ENCODE assay signal across 8 cellular contexts in the genomic region with DNA sequence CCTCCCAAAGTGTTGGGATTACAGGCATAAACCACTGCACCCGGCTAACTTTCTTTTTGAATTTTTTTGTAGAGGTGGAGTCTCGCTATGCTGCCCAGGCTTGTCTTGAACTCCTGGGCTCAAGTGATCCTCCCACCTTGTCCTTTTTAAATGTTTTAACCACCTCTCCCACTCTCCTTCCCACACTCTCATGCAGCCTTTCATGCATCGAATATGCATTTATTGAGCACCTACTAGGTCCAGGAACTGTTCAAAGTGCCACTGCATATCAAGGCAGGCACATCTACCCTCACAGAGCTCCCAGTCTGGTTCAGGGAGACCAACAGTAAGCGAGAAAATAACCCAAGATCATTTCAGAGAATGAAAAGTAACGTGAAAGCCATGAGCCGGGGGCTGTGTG. TPM values are rescaled to one million over a fixed set of nuclear protein-coding genes. Genes with fewer than 3 reads are reported as not detected.
DNase-seq lines count a peak whose midpoint lies in the region; ATAC-seq, FAIRE-seq and TF ChIP-seq lines count a peak whose summit lies in the region.

No MANE protein-coding gene starts in this region.

- DNase-seq in CD4-positive, alpha-beta memory T cell: no peak
- DNase-seq in PC-9: no peak
- no peak for DNase-seq in endothelial cell of umbilical vein (ENCODE audit: low read depth, low spot score)
- no peak for DNase-seq in pancreas
- no peak for DNase-seq in SK-N-DZ (ENCODE audit: low spot score)
- DNase-seq in NCI-H526 treated with DMSO at 0.1 percent for 48 hours (lab: John Stamatoyannopoulos, UW): no peak
- no peak for DNase-seq in BE2C

- H3K27me3 Mint-ChIP-seq in CD4-positive, alpha-beta memory T cell: no peaks in the 10 kb centered on the region

- POLR2A ChIA-PET in CD4-positive, alpha-beta memory T cell (lab: Charles Lee; ENCODE audit: partially characterized antibody): interaction anchor here (1.4 kb wide), 1 partner anchor 17 kb away, joined by 3 read pairs; no protein-coding TSS in a partner anchor
- POLR2A ChIA-PET in PC-9 (lab: Charles Lee; ENCODE audit: unreplicated experiment): interaction anchor here (0.6 kb wide), 1 partner anchor 10 kb away, joined by 6 read pairs; no protein-coding TSS in a partner anchor
- POLR2A ChIA-PET in endothelial cell of umbilical vein (lab: Charles Lee): no interaction called here

- intact Hi-C loops in CD4-positive, alpha-beta memory T cell (cut with micrococcal nuclease): no loop called here
- intact Hi-C loops in PC-9 (cut with micrococcal nuclease; ENCODE audit: unreplicated experiment): no loop called here
- intact Hi-C loops in endothelial cell of umbilical vein (cut with micrococcal nuclease): no loop called here
- intact Hi-C loops in pancreas (cut with DNase I): no loop called here

- peaks cover 21% of the 10 kb centered on the region for H3K4me1 ChIP-seq in CD4-positive, alpha-beta memory T cell (ENCODE audit: insufficient read depth, low read length)
- H3K4me1 ChIP-seq in PC-9 (replicated peaks; ENCODE audit: insufficient read depth) (no peaks in the 10 kb centered on the region), endothelial cell of umbilical vein (ENCODE audit: control insufficient read depth, extremely low read depth, insufficient read depth, low read length) (peaks cover 8% of the 10 kb centered on the region), pancreas (peaks cover 6 to 30% (median 8%) of the 10 kb centered on the region in 3 donors), BE2C (no peaks in the 10 kb centered on the region)

- H2AFZ ChIP-seq in PC-9: no peak overlapping the region
- no peak overlapping the region for H2AFZ ChIP-seq in endothelial cell of umbilical vein (ENCODE audit: low read depth, low read length)

- H3K4me3 Mint-ChIP-seq in CD4-positive, alpha-beta memory T cell: peak overlapping the region; percentile 88 to 94 (median 90)

- H3F3A ChIP-seq in PC-9 (ENCODE audit: insufficient read depth, low read depth): peaks cover 7% of the 10 kb centered on the region

- peak overlapping the region; percentile 92 for H3K27ac ChIP-seq in CD4-positive, alpha-beta memory T cell (ENCODE audit: low read depth, low read length)
- H3K27ac ChIP-seq in PC-9 (peak overlapping the region; percentile 54), endothelial cell of umbilical vein (ENCODE audit: insufficient read depth, low read depth, low read length) (no peak overlapping the region), pancreas (peak overlapping the region; percentile 10 to 96 (median 92))

- H3K79me2 ChIP-seq in PC-9 (ENCODE audit: low read depth) (peaks cover 11% of the 10 kb centered on the region), endothelial cell of umbilical vein (ENCODE audit: control insufficient read depth, insufficient read depth, low read length) (peaks cover 36% of the 10 kb centered on the region)

- ATAC-seq in pancreas: no peak
- ATAC-seq in GM19035 (IDR thresholded peaks at IDR 0.05; ENCODE audit: unreplicated experiment): no peak

- peak overlapping the region; percentile 92 for H3K9ac ChIP-seq in endothelial cell of umbilical vein (replicated peaks; ENCODE audit: extremely low read depth, insufficient read depth, low read length)

- TF ChIP-seq POLR2A in endothelial cell of umbilical vein (IDR thresholded peaks at IDR 0.05; ENCODE audit: low read depth, low read length): no peak

- BruUV-seq in PC-9 (replicated peaks; lab: Mats Ljungman, UMichigan): no TSS peak
- no TSS peak for BruUV-seq in endothelial cell of umbilical vein (replicated peaks; lab: Mats Ljungman, UMichigan)

- TF ChIP-seq CTCF in PC-9 (conservative IDR thresholded peaks at IDR 0.05) (no peak), endothelial cell of umbilical vein (IDR thresholded peaks at IDR 0.05; ENCODE audit: extremely low read depth in 1 of 2, insufficient read depth in 1 of 2, low read depth in 1 of 2, low read length in 2 of 2) (no peak), pancreas (IDR thresholded peaks at IDR 0.05) (no peak), BE2C (IDR thresholded peaks at IDR 0.05; ENCODE audit: low read depth, low read length) (no peak)

- no peaks in the 10 kb centered on the region for H3K9me3 Mint-ChIP-seq in CD4-positive, alpha-beta memory T cell

- no peaks in the 10 kb centered on the region for H3K27me3 ChIP-seq in CD4-positive, alpha-beta memory T cell (ENCODE audit: insufficient read depth, low read length)
- H3K27me3 ChIP-seq in PC-9 (ENCODE audit: insufficient read depth, low read depth): no peaks in the 10 kb centered on the region
- no peaks in the 10 kb centered on the region for H3K27me3 ChIP-seq in endothelial cell of umbilical vein (ENCODE audit: control insufficient read depth in 2 of 2, insufficient read depth in 2 of 2, low read length in 2 of 2)
- H3K27me3 ChIP-seq in pancreas: no peaks in the 10 kb centered on the region
- H3K27me3 ChIP-seq in BE2C: no peaks in the 10 kb centered on the region

- no peaks in the 10 kb centered on the region for H4K20me1 ChIP-seq in PC-9 (ENCODE audit: insufficient read depth)
- no peaks in the 10 kb centered on the region for H4K20me1 ChIP-seq in endothelial cell of umbilical vein (replicated peaks; ENCODE audit: control insufficient read depth, extremely low read depth, insufficient read depth, low read length)

- no peaks in the 10 kb centered on the region for H3K9me1 ChIP-seq in endothelial cell of umbilical vein (replicated peaks; ENCODE audit: control insufficient read depth, extremely low read depth, insufficient read depth, low read length)

- H3K36me3 ChIP-seq in CD4-positive, alpha-beta memory T cell (ENCODE audit: insufficient read depth, low read length): no peaks in the 10 kb centered on the region
- no peaks in the 10 kb centered on the region for H3K36me3 ChIP-seq in PC-9 (ENCODE audit: low read depth)
- H3K36me3 ChIP-seq in endothelial cell of umbilical vein (ENCODE audit: control insufficient read depth in 2 of 2, extremely low read depth in 1 of 2, insufficient read depth in 2 of 2, low read length in 2 of 2): no peaks in the 10 kb centered on the region
- no peaks in the 10 kb centered on the region for H3K36me3 ChIP-seq in pancreas
- no peaks in the 10 kb centered on the region for H3K36me3 ChIP-seq in BE2C

- peaks cover 0 to 14% of the 10 kb centered on the region in 2 donors for H3K36me3 Mint-ChIP-seq in CD4-positive, alpha-beta memory T cell

- H3K4me3 ChIP-seq in CD4-positive, alpha-beta memory T cell (ENCODE audit: low read length in 2 of 2): peak overlapping the region; percentile 43 to 83
- peak overlapping the region; percentile 81; the same call in 1 of the 2 replicates for H3K4me3 ChIP-seq in PC-9
- H3K4me3 ChIP-seq in endothelial cell of umbilical vein (replicated peaks in 1 of 3; ENCODE audit: insufficient read depth in 1 of 3, low read depth in 1 of 3, low read length in 3 of 3): peak overlapping the region; percentile 97 to 100 (median 98)
- H3K4me3 ChIP-seq in pancreas: peak overlapping the region in 2 of 4 donors; percentile 90 to 92
- H3K4me3 ChIP-seq in BE2C (ENCODE audit: low read depth, low read length): no peak overlapping the region

- H3K4me2 ChIP-seq in PC-9 (peak overlapping the region; percentile 87), endothelial cell of umbilical vein (ENCODE audit: insufficient read depth, low read length) (peak overlapping the region; percentile 70)

- peaks cover 20 to 36% (median 28%) of the 10 kb centered on the region in 4 donors for H3K4me1 Mint-ChIP-seq in CD4-positive, alpha-beta memory T cell

- no peaks in the 10 kb centered on the region for H3K9me2 ChIP-seq in PC-9 (ENCODE audit: insufficient read depth)

- FAIRE-seq in endothelial cell of umbilical vein (lab: Jason Lieb, UNC): no peak
- FAIRE-seq in pancreas (lab: Jason Lieb, UNC): no peak

- dilution Hi-C loops in endothelial cell of umbilical vein (cut with MboI; ENCODE audit: extremely low pct_ligation_motif_present, low sequenced_read_pairs): no loop called here

- H3K27ac Mint-ChIP-seq in CD4-positive, alpha-beta memory T cell: peak overlapping the region; percentile 90 to 98 (median 96)

- 88 to 92% methylated on average over 6 of the region's 6 CpGs for WGBS in pancreas, 2 donors

- no peaks in the 10 kb centered on the region for H3K9me3 ChIP-seq in CD4-positive, alpha-beta memory T cell (ENCODE audit: control insufficient read depth in 1 of 2, low read length in 2 of 2)
- H3K9me3 ChIP-seq in PC-9 (ENCODE audit: insufficient read depth, low read depth) (no peaks in the 10 kb centered on the region), endothelial cell of umbilical vein (replicated peaks; ENCODE audit: control insufficient read depth, insufficient read depth, low read length) (no peaks in the 10 kb centered on the region), pancreas (no peaks in the 10 kb centered on the region), BE2C (no peaks in the 10 kb centered on the region)

- CTCF ChIA-PET in CD4-positive, alpha-beta memory T cell (lab: Charles Lee; ENCODE audit: partially characterized antibody): interaction anchor here (0.9 to 12.7 kb wide), 5 partner anchors 12 to 81 kb away, joined by 3 to 139 read pairs (median 7); no protein-coding TSS in a partner anchor
- CTCF ChIA-PET in PC-9 (lab: Charles Lee) (no interaction called here), endothelial cell of umbilical vein (lab: Charles Lee) (interaction anchor here (0.9 to 7.5 kb wide), 5 partner anchors 12 to 81 kb away, joined by 3 to 47 read pairs (median 6); a partner anchor contains a TSS)

RNA-seq across cellular contexts. Expression of a gene that starts 1.2 kb away (rescaled TPM):
- 10 to 100 TPM; 16.0 to 17.9 TPM for total RNA-seq in CD4-positive, alpha-beta memory T cell
- polyA plus RNA-seq in CD4-positive, alpha-beta memory T cell: 10 to 100 TPM in 1 of 2 donors, 1 to 10 TPM in 1; 2.2 to 18.1 TPM
- total RNA-seq in PC-9 (2021) (9.9 and 12.7 TPM in 2 replicates), endothelial cell of umbilical vein (17.6 and 19.0 TPM in 2 replicates), pancreas (10 to 100 TPM in 1 of 6 donors, 1 to 10 TPM in 5; 4.9 to 14.1 (median 6.4) TPM)
- polyA plus RNA-seq in endothelial cell of umbilical vein (4.3 and 4.8 TPM in 2 replicates), pancreas (10 to 100 TPM; 10.7 to 13.9 TPM)
- 3.3 and 3.9 TPM in 2 replicates for polyA plus RNA-seq in endothelial cell of umbilical vein (2011; cell fraction: cytosol; rRNA removed)
- polyA plus RNA-seq in endothelial cell of umbilical vein (2011; cell fraction: nucleus; rRNA removed): 2.2 and 2.8 TPM in 2 replicates
- 12.3 and 18.6 TPM in 2 replicates for polyA plus RNA-seq in endothelial cell of umbilical vein (2012)
- polyA minus RNA-seq in endothelial cell of umbilical vein: 2.4 and 2.5 TPM in 2 replicates
- polyA minus RNA-seq in endothelial cell of umbilical vein (2011; cell fraction: cytosol; rRNA and poly(A)+ RNA removed): 6.2 TPM
- 1.3 and 2.3 TPM in 2 replicates for polyA minus RNA-seq in endothelial cell of umbilical vein (2011; cell fraction: nucleus; rRNA and poly(A)+ RNA removed)
- 0.42 and 0.79 TPM in 2 replicates for polyA plus RNA-seq in SK-N-DZ (2014; cell fraction: cytosol; rRNA removed)
- 0.21 and 0.35 TPM in 2 replicates for polyA plus RNA-seq in SK-N-DZ (2014; cell fraction: nucleus; rRNA removed)
- polyA plus RNA-seq in BE2C (2012; ENCODE audit: insufficient read depth, insufficient read length, low read depth): 11.3 TPM

RNA-seq across cellular contexts. Expression of a gene that starts 37.1 kb away (rescaled TPM):
- total RNA-seq in CD4-positive, alpha-beta memory T cell: 10 to 100 TPM; 16.0 to 18.2 TPM
- 10 to 100 TPM; 30.1 to 50.1 TPM for polyA plus RNA-seq in CD4-positive, alpha-beta memory T cell
- total RNA-seq in PC-9 (2021): 95.9 and 104 TPM in 2 replicates
- total RNA-seq in endothelial cell of umbilical vein: 76.8 and 77.9 TPM in 2 replicates
- 88.9 and 90.0 TPM in 2 replicates for polyA plus RNA-seq in endothelial cell of umbilical vein
- polyA plus RNA-seq in endothelial cell of umbilical vein (2011; cell fraction: cytosol; rRNA removed): 57.6 and 69.6 TPM in 2 replicates
- 21.7 and 23.4 TPM in 2 replicates for polyA plus RNA-seq in endothelial cell of umbilical vein (2011; cell fraction: nucleus; rRNA removed)
- 72.7 and 91.1 TPM in 2 replicates for polyA plus RNA-seq in endothelial cell of umbilical vein (2012)
- polyA minus RNA-seq in endothelial cell of umbilical vein: 46.3 and 69.7 TPM in 2 replicates
- polyA minus RNA-seq in endothelial cell of umbilical vein (2011; cell fraction: cytosol; rRNA and poly(A)+ RNA removed): 93.0 TPM
- 17.7 and 24.2 TPM in 2 replicates for polyA minus RNA-seq in endothelial cell of umbilical vein (2011; cell fraction: nucleus; rRNA and poly(A)+ RNA removed)
- 10 to 100 TPM in 5 of 6 donors, 1 to 10 TPM in 1; 9.3 to 27.5 (median 13.0) TPM for total RNA-seq in pancreas
- 10 to 100 TPM in 1 of 2 donors, 1 to 10 TPM in 1; 9.6 to 34.2 TPM for polyA plus RNA-seq in pancreas
- polyA plus RNA-seq in SK-N-DZ (2014; cell fraction: cytosol; rRNA removed): 13.2 and 19.5 TPM in 2 replicates
- 4.6 and 5.0 TPM in 2 replicates for polyA plus RNA-seq in SK-N-DZ (2014; cell fraction: nucleus; rRNA removed)
- 9.2 TPM for polyA plus RNA-seq in BE2C (2012; ENCODE audit: insufficient read depth, insufficient read length, low read depth)

RNA-seq across cellular contexts. Expression of a gene that starts 38.8 kb away (rescaled TPM):
- 10 to 100 TPM; 16.7 TPM for total RNA-seq in CD4-positive, alpha-beta memory T cell
- polyA plus RNA-seq in CD4-positive, alpha-beta memory T cell: 1 to 10 TPM; 1.3 to 3.1 TPM
- total RNA-seq in PC-9 (2021): 6.5 and 7.0 TPM in 2 replicates
- 11.4 TPM in 2 replicates for total RNA-seq in endothelial cell of umbilical vein
- 5.1 and 5.9 TPM in 2 replicates for polyA plus RNA-seq in endothelial cell of umbilical vein
- polyA plus RNA-seq in endothelial cell of umbilical vein (2011; cell fraction: cytosol; rRNA removed): 4.1 and 5.3 TPM in 2 replicates
- polyA plus RNA-seq in endothelial cell of umbilical vein (2011; cell fraction: nucleus; rRNA removed): 3.6 and 4.0 TPM in 2 replicates
- polyA plus RNA-seq in endothelial cell of umbilical vein (2012): 0.67 and 0.91 TPM in 2 replicates
- 9.4 and 9.6 TPM in 2 replicates for polyA minus RNA-seq in endothelial cell of umbilical vein
- 10.3 TPM for polyA minus RNA-seq in endothelial cell of umbilical vein (2011; cell fraction: cytosol; rRNA and poly(A)+ RNA removed)
- 5.0 and 7.3 TPM in 2 replicates for polyA minus RNA-seq in endothelial cell of umbilical vein (2011; cell fraction: nucleus; rRNA and poly(A)+ RNA removed)
- total RNA-seq in pancreas: 1 to 10 TPM; 5.4 to 9.2 (median 6.5) TPM
- polyA plus RNA-seq in pancreas: 1 to 10 TPM; 3.3 to 4.6 TPM
- 7.9 and 10.7 TPM in 2 replicates for polyA plus RNA-seq in SK-N-DZ (2014; cell fraction: cytosol; rRNA removed)
- 4.9 and 5.0 TPM in 2 replicates for polyA plus RNA-seq in SK-N-DZ (2014; cell fraction: nucleus; rRNA removed)
- polyA plus RNA-seq in BE2C (2012; ENCODE audit: insufficient read depth, insufficient read length, low read depth): 16.3 TPM
